In the genomic region with DNA sequence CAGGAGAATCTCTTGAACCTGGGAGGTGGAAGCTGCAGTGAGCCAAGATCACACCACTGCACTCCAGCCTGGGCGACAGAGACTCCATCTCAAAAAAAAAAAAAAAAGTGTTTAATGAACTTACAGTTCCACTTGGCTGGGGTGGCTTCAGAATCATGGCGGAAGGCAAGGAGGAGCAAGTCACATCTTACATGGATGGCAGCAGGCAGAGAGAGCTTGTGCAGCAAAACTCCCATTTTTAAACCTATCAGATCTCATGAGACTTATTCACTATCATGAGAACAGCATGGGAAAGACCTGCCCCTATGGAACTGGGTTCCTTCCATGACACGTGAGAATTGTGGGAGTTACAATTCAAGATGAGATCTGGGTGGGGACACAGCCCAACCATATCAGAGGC, we compare ENCODE assay signal across 2 cellular contexts.
A peak's percentile ranks its signal among the peaks of the same experiment; 100 is the strongest.
TF ChIP-seq lines count a peak whose summit lies in the region.

No MANE protein-coding gene starts in this region.

TF ChIP-seq in K562, 482 proteins besides CTCF, POLR2A, EP300 and RAD21:
- TF ChIP-seq ZNF431 (CRISPR knock-in tag; IDR thresholded peaks at IDR 0.05) (peak; percentile 99), TRIM24 (IDR thresholded peaks at IDR 0.05) (peak in 1 of 2 experiments; percentile 37; a peak in 1 of 4 replicates), ZFP36 (IDR thresholded peaks at IDR 0.05; ENCODE audit: low read depth, low read length, partially characterized antibody) (peak; percentile 11)
TF ChIP-seq in K562: peak in this region for 3; not testable (repeated sequence) for 479.

TF ChIP-seq in HepG2, 621 proteins besides CTCF, POLR2A, EP300 and RAD21:
- 0 out of 2 replicates have a peak, but pooled peaks have one; percentile 45 for TF ChIP-seq ZNF431 (CRISPR knock-in tag; IDR thresholded peaks at IDR 0.05; ENCODE audit: borderline replicate concordance, low read depth)
